ENCODE assay signal across 8 cellular contexts in genomic region chr3:195658381-195659135, GRCh38.
DNase-seq lines count a peak whose midpoint lies in the region; ATAC-seq and TF ChIP-seq lines count a peak whose summit lies in the region.
"Not testable (repeated sequence)": the region's sequence is repeated elsewhere in the genome, so short reads cannot be mapped to it uniquely, and the experiment has no call there.

No MANE protein-coding gene starts in this region.

- H3K4me1 ChIP-seq in CD8-positive, alpha-beta T cell (ENCODE audit: insufficient read depth, low read length); mucosa of descending colon (ENCODE audit: low read depth): not testable (repeated sequence)

- not testable (repeated sequence) for H3K27me3 Mint-ChIP-seq in CD8-positive, alpha-beta T cell (ENCODE audit: low read depth); activated T-helper 2 cell treated with anti-CD3 and anti-CD28 coated beads, Interferon-gamma antibody, Interleukin-2, Interleukin-4, amounts not matched to agents 10 μg/mL and 5 μg/mL and 100 μg/mL, durations not matched to agents 14 hours and 24 hours and 36 hours (ENCODE audit: low read depth); stimulated activated naive CD8-positive, alpha-beta T cell treated with anti-CD3 and anti-CD28 coated beads, Interleukin-15, amount 100 ng/mL, for 72 hours

- not testable (repeated sequence) for TF ChIP-seq POLR2A in NB4 (IDR thresholded peaks at IDR 0.05; ENCODE audit: extremely low read depth, insufficient read length)

- H3K27ac ChIP-seq in CD8-positive, alpha-beta T cell (ENCODE audit: low read depth, low read length): not testable (repeated sequence)

- POLR2A ChIA-PET in CD8-positive, alpha-beta T cell (lab: Charles Lee): not testable (repeated sequence)

- not testable (repeated sequence) for H3K27ac Mint-ChIP-seq in CD8-positive, alpha-beta T cell; activated T-helper 2 cell treated with anti-CD3 and anti-CD28 coated beads, Interferon-gamma antibody, Interleukin-2, Interleukin-4, amounts not matched to agents 10 μg/mL and 5 μg/mL and 100 μg/mL, durations not matched to agents 14 hours and 24 hours and 36 hours; stimulated activated naive CD8-positive, alpha-beta T cell treated with anti-CD3 and anti-CD28 coated beads, Interleukin-15, amount 100 ng/mL, for 72 hours

- peak; percentile 24 for ATAC-seq in CD8-positive, alpha-beta T cell
- ATAC-seq in GM21367 (IDR thresholded peaks at IDR 0.05; ENCODE audit: unreplicated experiment): peak; percentile 14
- ATAC-seq in HG02970 (IDR thresholded peaks at IDR 0.05; ENCODE audit: low FRiP score, unreplicated experiment): peak; percentile 32
- peak; percentile 98 for ATAC-seq in mucosa of descending colon
- ATAC-seq in stimulated activated naive CD8-positive, alpha-beta T cell treated with anti-CD3 and anti-CD28 coated beads, Interleukin-15, amount 100 ng/mL, for 72 hours: peak; percentile 62

- H3K4me1 Mint-ChIP-seq in CD8-positive, alpha-beta T cell (ENCODE audit: low read depth): not testable (repeated sequence)
- peaks cover 16% of the 10 kb centered on the region for H3K4me1 Mint-ChIP-seq in activated T-helper 2 cell treated with anti-CD3 and anti-CD28 coated beads, Interferon-gamma antibody, Interleukin-2, Interleukin-4, amounts not matched to agents 10 μg/mL and 5 μg/mL and 100 μg/mL, durations not matched to agents 14 hours and 24 hours and 36 hours (ENCODE audit: low read depth)
- peaks cover 17% of the 10 kb centered on the region for H3K4me1 Mint-ChIP-seq in stimulated activated naive CD8-positive, alpha-beta T cell treated with anti-CD3 and anti-CD28 coated beads, Interleukin-15, amount 100 ng/mL, for 72 hours

- CTCF ChIA-PET in CD8-positive, alpha-beta T cell (lab: Charles Lee): not testable (repeated sequence)

- not testable (repeated sequence) for H3K36me3 Mint-ChIP-seq in CD8-positive, alpha-beta T cell; activated T-helper 2 cell treated with anti-CD3 and anti-CD28 coated beads, Interferon-gamma antibody, Interleukin-2, Interleukin-4, amounts not matched to agents 10 μg/mL and 5 μg/mL and 100 μg/mL, durations not matched to agents 14 hours and 24 hours and 36 hours (ENCODE audit: low read depth)

- peak overlapping the region; percentile 32 for H3K4me3 Mint-ChIP-seq in CD8-positive, alpha-beta T cell
- H3K4me3 Mint-ChIP-seq in activated T-helper 2 cell treated with anti-CD3 and anti-CD28 coated beads, Interferon-gamma antibody, Interleukin-2, Interleukin-4, amounts not matched to agents 10 μg/mL and 5 μg/mL and 100 μg/mL, durations not matched to agents 14 hours and 24 hours and 36 hours (ENCODE audit: low read depth): peak overlapping the region; percentile 62
- peak overlapping the region; percentile 26 to 45 for H3K4me3 Mint-ChIP-seq in stimulated activated naive CD8-positive, alpha-beta T cell treated with anti-CD3 and anti-CD28 coated beads, Interleukin-15, amount 100 ng/mL, for 72 hours

- H3K9me3 Mint-ChIP-seq in CD8-positive, alpha-beta T cell; activated T-helper 2 cell treated with anti-CD3 and anti-CD28 coated beads, Interferon-gamma antibody, Interleukin-2, Interleukin-4, amounts not matched to agents 10 μg/mL and 5 μg/mL and 100 μg/mL, durations not matched to agents 14 hours and 24 hours and 36 hours; stimulated activated naive CD8-positive, alpha-beta T cell treated with anti-CD3 and anti-CD28 coated beads, Interleukin-15, amount 100 ng/mL, for 72 hours: not testable (repeated sequence)

- intact Hi-C loops in CD8-positive, alpha-beta T cell (cut with DNase I, micrococcal nuclease): loop anchor here in 1 of 2 experiments (10.0 kb wide), 1 partner anchor 104 kb away; no protein-coding TSS in a partner anchor
- intact Hi-C loops in activated T-helper 2 cell treated with anti-CD3 and anti-CD28 coated beads, Interferon-gamma antibody, Interleukin-2, Interleukin-4, amounts not matched to agents 10 μg/mL and 5 μg/mL and 100 μg/mL, durations not matched to agents 14 hours and 24 hours and 36 hours (cut with micrococcal nuclease): loop anchor here (5.0 kb wide), 1 partner anchor 194 kb away; no protein-coding TSS in a partner anchor
- intact Hi-C loops in mucosa of descending colon (cut with DNase I, micrococcal nuclease): not testable (repeated sequence)

- H3K4me3 ChIP-seq in CD8-positive, alpha-beta T cell (ENCODE audit: low read depth, low read length): not testable (repeated sequence)
- H3K4me3 ChIP-seq in NB4 (ENCODE audit: low read depth, low read length) (peak overlapping the region; percentile 28), fibroblast of pulmonary artery (replicated peaks; ENCODE audit: low read depth, low read length) (peak overlapping the region; percentile 63), mucosa of descending colon (peak overlapping the region; percentile 95)

- not testable (repeated sequence) for H3K27me3 ChIP-seq in CD8-positive, alpha-beta T cell (ENCODE audit: insufficient read depth, low read length)

- DNase-seq in CD8-positive, alpha-beta T cell; NB4 (ENCODE audit: low read depth); activated T-helper 2 cell treated with anti-CD3 and anti-CD28 coated beads, Interferon-gamma antibody, Interleukin-2, Interleukin-4, amounts not matched to agents 10 μg/mL and 5 μg/mL and 100 μg/mL, durations not matched to agents 14 hours and 24 hours and 36 hours (ENCODE audit: low spot score); fibroblast of pulmonary artery (ENCODE audit: low read depth); stimulated activated naive CD8-positive, alpha-beta T cell treated with anti-CD3 and anti-CD28 coated beads, Interleukin-15, amount 100 ng/mL, for 72 hours: not testable (repeated sequence)
- DNase-seq in mucosa of descending colon: peak in 2 of 3 donors; percentile 35 to 86

- not testable (repeated sequence) for H3K36me3 ChIP-seq in CD8-positive, alpha-beta T cell (ENCODE audit: insufficient read depth, low read length); mucosa of descending colon (ENCODE audit: low read depth)

- TF ChIP-seq CTCF in CD8-positive, alpha-beta T cell (IDR thresholded peaks at IDR 0.05); NB4 (IDR thresholded peaks at IDR 0.05; ENCODE audit: low read depth, low read length); fibroblast of pulmonary artery (IDR thresholded peaks at IDR 0.05; ENCODE audit: low read length, missing control alignments); mucosa of descending colon (IDR thresholded peaks at IDR 0.05): not testable (repeated sequence)

- not testable (repeated sequence) for H3K9me3 ChIP-seq in CD8-positive, alpha-beta T cell (ENCODE audit: low read length); mucosa of descending colon

Comparison
In these comparisons a context has a peak if more than half of its experiments do, and no peak if none do; other contexts are left out.
1. ATAC-seq: peak in every context shown above with its lines; median percentile 98 in mucosa of descending colon; 62 in stimulated activated naive CD8-positive, alpha-beta T cell treated with anti-CD3 and anti-CD28 coated beads, Interleukin-15, amount 100 ng/mL, for 72 hours; 32 in HG02970; 24 in CD8-positive, alpha-beta T cell; 14 in GM21367.